34 cellular contexts compared by ENCODE assay signal in genomic region chr7:102407910-102408309, GRCh38. TPM values are rescaled to one million over a fixed set of nuclear protein-coding genes. Genes with fewer than 3 reads are reported as not detected.
DNase-seq lines count a peak whose midpoint lies in the region; ATAC-seq lines count a peak whose summit lies in the region.
"Had no signal": no experiment of that assay in that cellular context is flagged by ENCODE, and none has a peak within 500 bp of the region (broad histone marks: within the 10 kb centered on the region; RNA-seq: fewer than 3 reads in every experiment).

No MANE protein-coding gene starts in this region.

- no peak overlapping the region for H2AK5ac ChIP-seq in neuronal stem cell (ENCODE audit: low read depth, low read length)

- H3K23ac ChIP-seq in neuronal stem cell (ENCODE audit: low read depth, low read length, poor library complexity): no peak overlapping the region

- H4K91ac ChIP-seq in neuronal stem cell (ENCODE audit: low read depth, low read length, poor library complexity): no peak overlapping the region

- H3K27ac Mint-ChIP-seq in activated naive CD4-positive, alpha-beta T cell treated with anti-CD3 and anti-CD28 coated beads, Interleukin-2, amount 50 U/mL, for 72 hours: peak overlapping the region; percentile 42 to 62
- no peak overlapping the region for H3K27ac Mint-ChIP-seq in activated naive CD4-positive, alpha-beta T cell treated with anti-CD3 and anti-CD28 coated beads for 36 hours
- H3K27ac Mint-ChIP-seq in IgD-negative memory B cell: peak overlapping the region; percentile 76 to 92 (median 84)
- H3K27ac Mint-ChIP-seq in stimulated activated naive B cell treated with anti-CD40 and anti-IgM and Interleukin-4, amounts not matched to agents 10 μg/mL and 1 μg/mL and 100 μg/mL, for 72 hours: peak overlapping the region; percentile 91
- H3K27ac Mint-ChIP-seq: type B pancreatic cell had no signal

- H2BK5ac ChIP-seq in neuronal stem cell (ENCODE audit: low read length): no peak overlapping the region

- H3K4me3 Mint-ChIP-seq in activated naive CD4-positive, alpha-beta T cell treated with anti-CD3 and anti-CD28 coated beads for 36 hours: no peak overlapping the region
- H3K4me3 Mint-ChIP-seq in IgD-negative memory B cell: peak overlapping the region in 1 of 4 donors; percentile 23
- peak overlapping the region in 1 of 2 donors; percentile 33 for H3K4me3 Mint-ChIP-seq in stimulated activated naive B cell treated with anti-CD40 and anti-IgM and Interleukin-4, amounts not matched to agents 10 μg/mL and 1 μg/mL and 100 μg/mL, for 72 hours
- H3K4me3 Mint-ChIP-seq: type B pancreatic cell had no signal

- CTCF ChIA-PET in activated naive CD4-positive, alpha-beta T cell treated with anti-CD3 and anti-CD28 coated beads for 36 hours (lab: Charles Lee): interaction anchor here (3.9 kb wide), 1 partner anchor 7 kb away, joined by 11 read pairs; no protein-coding TSS in a partner anchor

- H3K9me3 ChIP-seq in neuronal stem cell (replicated peaks in 1 of 2; ENCODE audit: control insufficient read depth in 2 of 2, insufficient read depth in 1 of 2, low read depth in 1 of 2, low read length in 2 of 2): peaks cover 10 to 24% of the 10 kb centered on the region in 2 donors
- H3K9me3 ChIP-seq: colonic mucosa, mucosa of descending colon, pancreas, Peyer's patch had no signal

- no peak overlapping the region for H2BK120ac ChIP-seq in neuronal stem cell (ENCODE audit: low read depth, low read length)

- ATAC-seq in activated naive CD4-positive, alpha-beta T cell treated with anti-CD3 and anti-CD28 coated beads, Interleukin-2, amount 50 U/mL, for 72 hours: peak in 1 of 2 donors; percentile 21
- peak; percentile 5 to 12 for ATAC-seq in stimulated activated naive B cell treated with anti-CD40 and anti-IgM and Interleukin-4, amounts not matched to agents 10 μg/mL and 1 μg/mL and 100 μg/mL, for 72 hours (replicated peaks)
- ATAC-seq in GM19328 (IDR thresholded peaks at IDR 0.05; ENCODE audit: unreplicated experiment): no peak
- ATAC-seq: esophagus mucosa, heart right ventricle, K562, mucosa of descending colon, pancreas had no signal

- no peak overlapping the region for H3K4ac ChIP-seq in neuronal stem cell (ENCODE audit: low read length)

- H2BK12ac ChIP-seq in neuronal stem cell (ENCODE audit: low read length): no peak overlapping the region

- H3K27ac ChIP-seq in caudate nucleus (ENCODE audit: low read depth, low read length) (peak overlapping the region; percentile 79), neuronal stem cell (replicated peaks; ENCODE audit: low read length) (no peak overlapping the region)
- H3K27ac ChIP-seq: colonic mucosa, heart right ventricle, pancreas, skin epidermis, VCaP had no signal

- H3K9ac ChIP-seq in neuronal stem cell (ENCODE audit: low read depth, low read length, poor library complexity): no peak overlapping the region

- no peak overlapping the region for H4K8ac ChIP-seq in neuronal stem cell (ENCODE audit: low read depth, low read length)

- intact Hi-C loops in activated naive CD4-positive, alpha-beta T cell treated with anti-CD3 and anti-CD28 coated beads for 36 hours (cut with micrococcal nuclease): no loop called here

- H2AFZ ChIP-seq in neuronal stem cell (ENCODE audit: low read length): no peak overlapping the region

- H3K4me2 ChIP-seq in neuronal stem cell (ENCODE audit: insufficient read depth, low read length, poor library complexity, severe bottlenecking): no peak overlapping the region

- H3K27me3 ChIP-seq in neuronal stem cell (ENCODE audit: control insufficient read depth in 3 of 3, insufficient read depth in 3 of 3, low read depth in 1 of 3, low read length in 3 of 3): no peaks in the 10 kb centered on the region
- H3K27me3 ChIP-seq: colonic mucosa, heart right ventricle, pancreas, Peyer's patch had no signal

- DNase-seq in activated naive CD4-positive, alpha-beta T cell treated with anti-CD3 and anti-CD28 coated beads, Interleukin-2, amount 50 U/mL, for 72 hours (ENCODE audit: low spot score in 2 of 2): no peak
- DNase-seq in activated naive CD4-positive, alpha-beta T cell treated with anti-CD3 and anti-CD28 coated beads for 36 hours: no peak
- DNase-seq in caudate nucleus (lab: John Stamatoyannopoulos, UW) (peak in 21 of 61 donors; percentile 10 to 61 (median 38)), neuronal stem cell (ENCODE audit: low spot score) (no peak)
- DNase-seq in stimulated activated naive B cell treated with anti-CD40 and anti-IgM and Interleukin-4, amounts not matched to agents 10 μg/mL and 1 μg/mL and 100 μg/mL, for 72 hours: no peak
- no peak for DNase-seq in activated naive CD4-positive, alpha-beta T cell treated with Interleukin-2 at 50 U/mL for 16 hours
- DNase-seq: activated naive CD4-positive, alpha-beta T cell; colonic mucosa; foreskin fibroblast; GDM1; heart right ventricle; mucosa of descending colon; NCI-H1105 treated with DMSO at 0.1 percent for 48 hours; NCI-H2029; NCI-H526; NK-92 treated with Interleukin-12 subunit alpha and Interleukin-12 subunit beta, amount 100 ng/mL, for 24 hours; pancreas; retina; SHP77 treated with DMSO at 0.1 percent for 48 hours; T-helper 9 cell had no signal

- peaks cover 54 to 99% of the 10 kb centered on the region in 2 donors for H3K36me3 ChIP-seq in neuronal stem cell (replicated peaks in 1 of 2; ENCODE audit: control insufficient read depth in 2 of 2, insufficient read depth in 2 of 2, low read length in 2 of 2)

- no peak overlapping the region for H2BK15ac ChIP-seq in neuronal stem cell (ENCODE audit: low read length)

- H3K9me3 Mint-ChIP-seq in activated naive CD4-positive, alpha-beta T cell treated with anti-CD3 and anti-CD28 coated beads, Interleukin-2, amount 50 U/mL, for 72 hours: no peaks in the 10 kb centered on the region
- peaks cover 5% of the 10 kb centered on the region for H3K9me3 Mint-ChIP-seq in activated naive CD4-positive, alpha-beta T cell treated with anti-CD3 and anti-CD28 coated beads for 36 hours
- no peaks in the 10 kb centered on the region for H3K9me3 Mint-ChIP-seq in IgD-negative memory B cell
- H3K9me3 Mint-ChIP-seq in stimulated activated naive B cell treated with anti-CD40 and anti-IgM and Interleukin-4, amounts not matched to agents 10 μg/mL and 1 μg/mL and 100 μg/mL, for 72 hours: peaks cover 6 to 7% of the 10 kb centered on the region in 2 donors
- H3K9me3 Mint-ChIP-seq: type B pancreatic cell had no signal

- H3K4me3 ChIP-seq in neuronal stem cell (ENCODE audit: low read length in 2 of 2): no peak overlapping the region
- H3K4me3 ChIP-seq: colonic mucosa, heart right ventricle, K562, lung, mucosa of descending colon, pancreas, Peyer's patch, skin epidermis had no signal

- no CpG with 5 or more reads among the region's 6 CpGs for WGBS in neuronal stem cell (ENCODE audit: extremely low coverage in 2 of 2, insufficient read length in 2 of 2, insufficient replicate concordance in 1 of 2), 2 donors

- peaks cover 8% of the 10 kb centered on the region for H3K4me1 Mint-ChIP-seq in activated naive CD4-positive, alpha-beta T cell treated with anti-CD3 and anti-CD28 coated beads for 36 hours (ENCODE audit: low read depth)
- H3K4me1 Mint-ChIP-seq in IgD-negative memory B cell: peaks cover 31 to 39% (median 38%) of the 10 kb centered on the region in 3 donors
- peaks cover 27 to 58% of the 10 kb centered on the region in 2 donors for H3K4me1 Mint-ChIP-seq in stimulated activated naive B cell treated with anti-CD40 and anti-IgM and Interleukin-4, amounts not matched to agents 10 μg/mL and 1 μg/mL and 100 μg/mL, for 72 hours

- H3K18ac ChIP-seq in neuronal stem cell (ENCODE audit: low read length): no peak overlapping the region

- peaks cover 19 to 50% of the 10 kb centered on the region in 2 donors for H3K36me3 Mint-ChIP-seq in activated naive CD4-positive, alpha-beta T cell treated with anti-CD3 and anti-CD28 coated beads, Interleukin-2, amount 50 U/mL, for 72 hours
- peaks cover 46% of the 10 kb centered on the region for H3K36me3 Mint-ChIP-seq in activated naive CD4-positive, alpha-beta T cell treated with anti-CD3 and anti-CD28 coated beads for 36 hours (ENCODE audit: low read depth)
- H3K36me3 Mint-ChIP-seq in IgD-negative memory B cell: peaks cover 15% of the 10 kb centered on the region
- peaks cover 49 to 71% of the 10 kb centered on the region in 2 donors for H3K36me3 Mint-ChIP-seq in stimulated activated naive B cell treated with anti-CD40 and anti-IgM and Interleukin-4, amounts not matched to agents 10 μg/mL and 1 μg/mL and 100 μg/mL, for 72 hours

- no peak overlapping the region for H3K14ac ChIP-seq in neuronal stem cell (ENCODE audit: low read length)

- H3K79me1 ChIP-seq in neuronal stem cell (ENCODE audit: low read depth, low read length): peaks cover 5% of the 10 kb centered on the region

- H3K27me3 Mint-ChIP-seq in activated naive CD4-positive, alpha-beta T cell treated with anti-CD3 and anti-CD28 coated beads for 36 hours (ENCODE audit: low read depth): no peaks in the 10 kb centered on the region
- no peaks in the 10 kb centered on the region for H3K27me3 Mint-ChIP-seq in IgD-negative memory B cell
- H3K27me3 Mint-ChIP-seq in stimulated activated naive B cell treated with anti-CD40 and anti-IgM and Interleukin-4, amounts not matched to agents 10 μg/mL and 1 μg/mL and 100 μg/mL, for 72 hours: no peaks in the 10 kb centered on the region
- H3K27me3 Mint-ChIP-seq: type B pancreatic cell had no signal

- H3K4me1 ChIP-seq in neuronal stem cell (ENCODE audit: control insufficient read depth in 2 of 2, insufficient read depth in 1 of 2, low read depth in 1 of 2, low read length in 2 of 2): no peaks in the 10 kb centered on the region
- H3K4me1 ChIP-seq: colonic mucosa, pancreas, Peyer's patch had no signal

RNA-seq across cellular contexts. Expression of gene PRKRIP1, which starts 11.7 kb away (rescaled TPM):
- total RNA-seq in activated naive CD4-positive, alpha-beta T cell treated with anti-CD3 and anti-CD28 coated beads, Interleukin-2, amount 50 U/mL, for 72 hours: 10 to 100 TPM; 22.9 to 42.3 TPM
- 10 to 100 TPM; 17.8 to 18.5 TPM for total RNA-seq in activated naive CD4-positive, alpha-beta T cell treated with anti-CD3 and anti-CD28 coated beads for 36 hours
- 35.1 TPM for polyA plus RNA-seq in IgD-negative memory B cell
- 23.3 TPM for polyA plus RNA-seq in neuronal stem cell (2013, experiment 1 of 2)
- 21.4 TPM for polyA plus RNA-seq in neuronal stem cell (2013, experiment 2 of 2)

RNA-seq across cellular contexts. Expression of gene ORAI2, which starts 25.5 kb away (rescaled TPM):
- total RNA-seq in activated naive CD4-positive, alpha-beta T cell treated with anti-CD3 and anti-CD28 coated beads, Interleukin-2, amount 50 U/mL, for 72 hours: 10 to 100 TPM; 25.8 to 26.7 TPM
- 10 to 100 TPM; 15.4 to 16.4 TPM for total RNA-seq in activated naive CD4-positive, alpha-beta T cell treated with anti-CD3 and anti-CD28 coated beads for 36 hours
- polyA plus RNA-seq in IgD-negative memory B cell: 290 TPM
- polyA plus RNA-seq in neuronal stem cell (2013, experiment 1 of 2): 31.9 TPM
- polyA plus RNA-seq in neuronal stem cell (2013, experiment 2 of 2): 32.2 TPM

RNA-seq across cellular contexts. Expression of gene SPDYE6, which starts 51.7 kb away (rescaled TPM):
- not detected for total RNA-seq in activated naive CD4-positive, alpha-beta T cell treated with anti-CD3 and anti-CD28 coated beads, Interleukin-2, amount 50 U/mL, for 72 hours
- not detected for total RNA-seq in activated naive CD4-positive, alpha-beta T cell treated with anti-CD3 and anti-CD28 coated beads for 36 hours
- 0.36 TPM for polyA plus RNA-seq in IgD-negative memory B cell
- not detected for polyA plus RNA-seq in neuronal stem cell (2013, experiment 1 of 2)
- not detected for polyA plus RNA-seq in neuronal stem cell (2013, experiment 2 of 2)
- total RNA-seq: colonic mucosa, esophagus mucosa, H1, heart right ventricle, HT1080, K562, lung, M059J, mucosa of descending colon, pancreas, Peyer's patch, subcutaneous adipose tissue had no signal
- polyA plus RNA-seq: H1, neural cell, pancreas had no signal

RNA-seq across cellular contexts. Expression of gene ALKBH4, which starts 56.8 kb away (rescaled TPM):
- 1 to 10 TPM; 8.2 to 9.3 TPM for total RNA-seq in activated naive CD4-positive, alpha-beta T cell treated with anti-CD3 and anti-CD28 coated beads, Interleukin-2, amount 50 U/mL, for 72 hours
- 1 to 10 TPM; 5.7 to 6.4 TPM for total RNA-seq in activated naive CD4-positive, alpha-beta T cell treated with anti-CD3 and anti-CD28 coated beads for 36 hours
- 18.1 TPM for polyA plus RNA-seq in IgD-negative memory B cell
- polyA plus RNA-seq in neuronal stem cell (2013, experiment 1 of 2): 13.2 TPM
- polyA plus RNA-seq in neuronal stem cell (2013, experiment 2 of 2): 13.2 TPM

RNA-seq across cellular contexts. Expression of gene LRWD1, which starts 56.9 kb away (rescaled TPM):
- 10 to 100 TPM; 11.6 to 12.5 TPM for total RNA-seq in activated naive CD4-positive, alpha-beta T cell treated with anti-CD3 and anti-CD28 coated beads, Interleukin-2, amount 50 U/mL, for 72 hours
- 10 to 100 TPM in 1 of 2 experiments, 1 to 10 TPM in 1; 9.4 to 11.0 TPM for total RNA-seq in activated naive CD4-positive, alpha-beta T cell treated with anti-CD3 and anti-CD28 coated beads for 36 hours
- 13.4 TPM for polyA plus RNA-seq in IgD-negative memory B cell
- 11.0 TPM for polyA plus RNA-seq in neuronal stem cell (2013, experiment 1 of 2)
- polyA plus RNA-seq in neuronal stem cell (2013, experiment 2 of 2): 11.6 TPM
